Comparison of ENCODE assay signal across 26 cellular contexts in genomic region chr17:16460796-16461605, GRCh38. TPM values are rescaled to one million over a fixed set of nuclear protein-coding genes. Genes with fewer than 3 reads are reported as not detected.
"Had no signal": no experiment of that assay in that cellular context is flagged by ENCODE, and none has a peak within 500 bp of the region (broad histone marks: within the 10 kb centered on the region; RNA-seq: fewer than 3 reads in every experiment).

No MANE protein-coding gene starts in this region.

- ATAC-seq: activated CD4-positive, alpha-beta T cell treated with anti-CD3 and anti-CD28 coated beads for 36 hours; activated T-helper 17 cell treated with anti-CD3 and anti-CD28 coated beads, Interleukin-2, amount 50 U/mL, for 72 hours had no signal

- H3K27me3 ChIP-seq: adrenal gland, MG63, SJCRH30 had no signal

- H3K27me3 Mint-ChIP-seq: activated CD4-positive, alpha-beta memory T cell treated with anti-CD3 and anti-CD28 coated beads, Interleukin-2, amount 10 ng/mL, durations not matched to agents 7 days and 5 days; activated CD4-positive, alpha-beta T cell treated with anti-CD3 and anti-CD28 coated beads for 36 hours; activated naive CD4-positive, alpha-beta T cell treated with anti-CD3 and anti-CD28 coated beads, Interleukin-2, amount 10 ng/mL, durations not matched to agents 7 days and 5 days; activated naive CD8-positive, alpha-beta T cell treated with anti-CD3 and anti-CD28 coated beads, Interleukin-2, amount 10 ng/mL, durations not matched to agents 7 days and 5 days; activated T-helper 17 cell treated with anti-CD3 and anti-CD28 coated beads, Interleukin-2, amount 50 U/mL, for 72 hours had no signal

- H3K27ac ChIP-seq: SJCRH30, VCaP had no signal

- H3K4me3 Mint-ChIP-seq: activated CD4-positive, alpha-beta memory T cell treated with anti-CD3 and anti-CD28 coated beads, Interleukin-2, amount 10 ng/mL, durations not matched to agents 7 days and 5 days; activated CD4-positive, alpha-beta T cell treated with anti-CD3 and anti-CD28 coated beads for 36 hours; activated naive CD4-positive, alpha-beta T cell treated with anti-CD3 and anti-CD28 coated beads, Interleukin-2, amount 10 ng/mL, durations not matched to agents 7 days and 5 days; activated naive CD8-positive, alpha-beta T cell treated with anti-CD3 and anti-CD28 coated beads, Interleukin-2, amount 10 ng/mL, durations not matched to agents 7 days and 5 days; activated T-helper 17 cell treated with anti-CD3 and anti-CD28 coated beads, Interleukin-2, amount 50 U/mL, for 72 hours had no signal

- DNase-seq: activated CD4-positive, alpha-beta memory T cell treated with anti-CD3 and anti-CD28 coated beads, Interleukin-2, amount 10 ng/mL, durations not matched to agents 7 days and 5 days; activated CD4-positive, alpha-beta T cell treated with anti-CD3 and anti-CD28 coated beads for 36 hours; activated CD4-positive, alpha-beta T cell treated with anti-CD3 and anti-CD28 coated beads, Interleukin-2, amount 50 U/mL, for 1 hour; activated gamma-delta T cell; activated naive CD4-positive, alpha-beta T cell treated with anti-CD3 and anti-CD28 coated beads, Interleukin-2, amount 10 ng/mL, durations not matched to agents 7 days and 5 days; activated naive CD8-positive, alpha-beta T cell treated with anti-CD3 and anti-CD28 coated beads, Interleukin-2, amount 10 ng/mL, durations not matched to agents 7 days and 5 days; activated T-cell treated with anti-CD3 and anti-CD28 coated beads for 4 hours; activated T-cell treated with anti-CD3 and anti-CD28 coated beads, Interleukin-2, amount 50 U/mL, for 48 hours; adrenal gland; anterior cingulate cortex; MG63; NCI-H1105; NCI-H1436; NCI-H1694 treated with DMSO at 0.1 percent for 48 hours; NCI-H2029 treated with DMSO at 0.1 percent for 48 hours; NCI-H345; NCI-H510A; NCI-H526 treated with DMSO at 0.1 percent for 48 hours; NCI-H82; Right ventricle myocardium superior; SJCRH30; SK-N-SH; T-helper 1 cell had no signal

- H3K9me3 ChIP-seq: adrenal gland, MG63, SJCRH30, SK-N-SH had no signal

- H3K9ac ChIP-seq: SK-N-SH had no signal

- H3K27ac Mint-ChIP-seq: activated CD4-positive, alpha-beta memory T cell treated with anti-CD3 and anti-CD28 coated beads, Interleukin-2, amount 10 ng/mL, durations not matched to agents 7 days and 5 days; activated CD4-positive, alpha-beta T cell treated with anti-CD3 and anti-CD28 coated beads for 36 hours; activated naive CD4-positive, alpha-beta T cell treated with anti-CD3 and anti-CD28 coated beads, Interleukin-2, amount 10 ng/mL, durations not matched to agents 7 days and 5 days; activated naive CD8-positive, alpha-beta T cell treated with anti-CD3 and anti-CD28 coated beads, Interleukin-2, amount 10 ng/mL, durations not matched to agents 7 days and 5 days; activated T-helper 17 cell treated with anti-CD3 and anti-CD28 coated beads, Interleukin-2, amount 50 U/mL, for 72 hours had no signal

- H3K4me1 Mint-ChIP-seq: activated CD4-positive, alpha-beta memory T cell treated with anti-CD3 and anti-CD28 coated beads, Interleukin-2, amount 10 ng/mL, durations not matched to agents 7 days and 5 days; activated CD4-positive, alpha-beta T cell treated with anti-CD3 and anti-CD28 coated beads for 36 hours; activated naive CD4-positive, alpha-beta T cell treated with anti-CD3 and anti-CD28 coated beads, Interleukin-2, amount 10 ng/mL, durations not matched to agents 7 days and 5 days; activated naive CD8-positive, alpha-beta T cell treated with anti-CD3 and anti-CD28 coated beads, Interleukin-2, amount 10 ng/mL, durations not matched to agents 7 days and 5 days had no signal

- H3K9me3 Mint-ChIP-seq: activated CD4-positive, alpha-beta memory T cell treated with anti-CD3 and anti-CD28 coated beads, Interleukin-2, amount 10 ng/mL, durations not matched to agents 7 days and 5 days; activated naive CD4-positive, alpha-beta T cell treated with anti-CD3 and anti-CD28 coated beads, Interleukin-2, amount 10 ng/mL, durations not matched to agents 7 days and 5 days; activated naive CD8-positive, alpha-beta T cell treated with anti-CD3 and anti-CD28 coated beads, Interleukin-2, amount 10 ng/mL, durations not matched to agents 7 days and 5 days; activated T-helper 17 cell treated with anti-CD3 and anti-CD28 coated beads, Interleukin-2, amount 50 U/mL, for 72 hours had no signal

- H3K36me3 Mint-ChIP-seq: activated naive CD4-positive, alpha-beta T cell treated with anti-CD3 and anti-CD28 coated beads, Interleukin-2, amount 10 ng/mL, durations not matched to agents 7 days and 5 days had no signal

- H3K4me2 ChIP-seq: SK-N-SH had no signal

RNA-seq across cellular contexts. Expression of gene LRRC75A, which starts 31.0 kb away (rescaled TPM):
- total RNA-seq: OCI-LY7 had no signal
